ENCODE assay signal across 8 cellular contexts in the genomic region with DNA sequence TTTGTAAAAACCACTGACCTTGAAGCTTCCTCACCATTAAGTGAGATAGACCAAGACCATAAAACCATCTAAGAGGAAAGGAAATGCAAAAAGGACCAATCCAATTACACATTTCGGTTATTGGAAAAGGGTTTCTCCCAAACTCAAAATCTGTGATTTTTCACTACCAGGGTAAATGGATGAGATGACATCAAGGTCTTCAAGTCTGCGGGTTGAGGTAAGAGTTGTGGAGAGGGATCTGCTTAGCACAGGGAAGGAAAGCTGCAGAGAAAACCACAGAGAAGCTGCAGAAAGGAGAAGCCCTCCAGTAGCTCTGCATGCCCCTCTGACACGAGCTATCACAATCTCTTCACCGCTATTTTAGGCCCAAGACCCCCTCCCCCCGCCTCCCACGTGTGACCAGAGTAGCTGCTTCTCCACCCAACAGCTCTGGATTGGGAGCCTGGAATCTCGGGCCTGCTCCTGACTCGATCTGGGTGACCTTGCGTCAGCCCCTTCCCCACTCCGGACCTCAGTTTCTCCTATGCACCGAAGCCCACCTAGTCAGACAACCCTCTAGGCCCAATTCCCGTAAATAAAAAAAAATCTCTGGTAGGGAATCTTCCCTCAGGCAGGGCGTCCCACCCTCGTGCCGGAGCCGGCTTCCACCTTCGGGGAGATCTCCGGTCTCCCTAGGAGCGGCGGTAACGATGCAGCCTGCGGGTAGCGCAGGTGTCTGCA. TPM values are rescaled to one million over a fixed set of nuclear protein-coding genes. Genes with fewer than 3 reads are reported as not detected.
A peak's percentile ranks its signal among the peaks of the same experiment; 100 is the strongest.
DNase-seq lines count a peak whose midpoint lies in the region; ATAC-seq and TF ChIP-seq lines count a peak whose summit lies in the region.

No MANE protein-coding gene starts in this region.

- H3K9me3 ChIP-seq in BLaER1 (no peaks in the 10 kb centered on the region), tibial artery (no peaks in the 10 kb centered on the region)

- H4K20me1 ChIP-seq in BLaER1 = peaks cover 56% of the 10 kb centered on the region
- H4K20me1 ChIP-seq in GM23338 (replicated peaks; ENCODE audit: insufficient read depth) = peaks cover 44% of the 10 kb centered on the region

- peaks cover 55% of the 10 kb centered on the region for H3K79me2 ChIP-seq in GM23338 (replicated peaks; ENCODE audit: insufficient read depth)

- H3K9me3 Mint-ChIP-seq in GM23338 = no peaks in the 10 kb centered on the region
- H3K9me3 Mint-ChIP-seq in mesothelial cell of epicardium = no peaks in the 10 kb centered on the region

- peaks cover 11% of the 10 kb centered on the region; the same call in 1 of the 2 replicates for H3F3A ChIP-seq in GM23338 (replicated peaks; ENCODE audit: low read depth)

- H3K4me2 ChIP-seq in BLaER1 = peak overlapping the region; percentile 89
- H3K4me2 ChIP-seq in GM23338 = peak overlapping the region; percentile 94

- peak overlapping the region; percentile 99 for H3K27ac Mint-ChIP-seq in GM23338
- peak overlapping the region; percentile 95 for H3K27ac Mint-ChIP-seq in mesothelial cell of epicardium

- H3K4me3 Mint-ChIP-seq in GM23338 (peak overlapping the region; percentile 99), mesothelial cell of epicardium (peak overlapping the region; percentile 98)

- DNase-seq in GM23338 (ENCODE audit: low spot score) (peak; percentile 43), SK-MEL-5 (ENCODE audit: low read depth, low spot score) (peak; percentile 54), dermis blood vessel endothelial cell (peak; percentile 46), mesothelial cell of epicardium (ENCODE audit: low spot score in 2 of 2, unreplicated experiment in 2 of 2) (peak in 1 of 2 experiments; percentile 42), tibial artery (peak in 1 of 2 donors; percentile 63), NCI-H2081 treated with DMSO at 0.1 percent for 48 hours (lab: John Stamatoyannopoulos, UW) (no peak)

- peaks cover 52% of the 10 kb centered on the region for H3K4me1 Mint-ChIP-seq in GM23338
- peaks cover 25% of the 10 kb centered on the region for H3K4me1 Mint-ChIP-seq in mesothelial cell of epicardium

- H3K36me3 Mint-ChIP-seq in GM23338 (ENCODE audit: low read depth) = peaks cover 18% of the 10 kb centered on the region
- no peaks in the 10 kb centered on the region for H3K36me3 Mint-ChIP-seq in mesothelial cell of epicardium

- H3K4me1 ChIP-seq in BLaER1 = peaks cover 52% of the 10 kb centered on the region
- peaks cover 50% of the 10 kb centered on the region for H3K4me1 ChIP-seq in GM23338 (ENCODE audit: insufficient read depth)
- peaks cover 0 to 44% (median 28%) of the 10 kb centered on the region in 4 donors for H3K4me1 ChIP-seq in tibial artery

- no peaks in the 10 kb centered on the region for H3K27me3 ChIP-seq in BLaER1
- no peaks in the 10 kb centered on the region for H3K27me3 ChIP-seq in GM23338 (ENCODE audit: insufficient read depth)
- H3K27me3 ChIP-seq in tibial artery = no peaks in the 10 kb centered on the region

- intact Hi-C loops in tibial artery (cut with DNase I; ENCODE audit: low total_unique reads) = no loop called here

- H3K4me3 ChIP-seq in BLaER1 = peak overlapping the region; percentile 97
- peak overlapping the region; percentile 98 for H3K4me3 ChIP-seq in GM23338
- peak overlapping the region; percentile 85 to 93 for H3K4me3 ChIP-seq in tibial artery

- H3K9me2 ChIP-seq in GM23338 (ENCODE audit: insufficient read depth) = no peaks in the 10 kb centered on the region

- H3K27me3 Mint-ChIP-seq in GM23338 (ENCODE audit: insufficient read depth, low read depth, poor library complexity) (peaks cover 15% of the 10 kb centered on the region), mesothelial cell of epicardium (ENCODE audit: low read depth) (no peaks in the 10 kb centered on the region)

- H2AFZ ChIP-seq in GM23338 = peak overlapping the region; percentile 86; the same call in 1 of the 2 replicates

- ATAC-seq in GM23338 = no peak; the same call in 2 of the 3 replicates
- no peak for ATAC-seq in GM18502 (IDR thresholded peaks at IDR 0.05; ENCODE audit: poor library complexity, unreplicated experiment)

- H3K27ac ChIP-seq in BLaER1 (peak overlapping the region; percentile 98), GM23338 (ENCODE audit: low read depth) (peak overlapping the region; percentile 2), tibial artery (peak overlapping the region; percentile 99)

- H3K36me3 ChIP-seq in BLaER1 (peaks cover 38% of the 10 kb centered on the region), GM23338 (ENCODE audit: insufficient read depth) (peaks cover 5% of the 10 kb centered on the region; the same call in 1 of the 2 replicates), tibial artery (no peaks in the 10 kb centered on the region)

- peak overlapping the region; percentile 98 for H3K9ac ChIP-seq in BLaER1

- in situ Hi-C loops in SK-MEL-5 (cut with HindIII; ENCODE audit: low pct_unique_long_range_greater_than_20kb, low sequenced_read_pairs) = no loop called here

- TF ChIP-seq CTCF in GM23338 (conservative IDR thresholded peaks at IDR 0.05; ENCODE audit: low read depth in 2 of 2) = no peak
- TF ChIP-seq CTCF in mesothelial cell of epicardium (IDR thresholded peaks at IDR 0.05; ENCODE audit: unreplicated experiment) = no peak
- no peak for TF ChIP-seq CTCF in tibial artery (IDR thresholded peaks at IDR 0.05)

TF ChIP-seq in GM23338, 12 proteins besides CTCF, POLR2A, EP300 and RAD21 (continues in another document):
- TF ChIP-seq EZH2 (IDR thresholded peaks at IDR 0.05; ENCODE audit: low read depth, unreplicated experiment) (no peak), JUNB (IDR thresholded peaks at IDR 0.05; ENCODE audit: unreplicated experiment) (no peak), STAT1 (IDR thresholded peaks at IDR 0.05; ENCODE audit: unreplicated experiment) (no peak)

RNA-seq across cellular contexts. Expression of gene NAA25, which starts 0.7 kb away (rescaled TPM):
- 49.0 and 63.6 TPM in 2 replicates for total RNA-seq in GM23338 (2014; rRNA removed; shearing (Covaris generic))
- polyA plus RNA-seq in GM23338 (2016; fragmentation: Nextera tagmentation; extraction: Ambion mirVana) = 55.1 and 58.9 TPM in 2 replicates
- 21.8 and 28.8 TPM in 2 replicates for total RNA-seq in SK-MEL-5 (2014; rRNA removed; shearing (Covaris generic))
- 11.6 and 15.9 TPM in 2 replicates for polyA plus RNA-seq in SK-MEL-5 (2015; cell fraction: cytosol; rRNA removed)
- 68.5 and 71.1 TPM in 2 replicates for polyA plus RNA-seq in SK-MEL-5 (2015; cell fraction: nucleus; rRNA removed)
- total RNA-seq in dermis blood vessel endothelial cell (19.2 and 27.4 TPM in 2 replicates), mesothelial cell of epicardium (37.3 to 43.8 TPM (median 37.4 TPM) in 3 replicates)

RNA-seq across cellular contexts. Expression of gene TRAFD1, which starts 17.5 kb away (rescaled TPM):
- total RNA-seq in GM23338 (2014; rRNA removed; shearing (Covaris generic)) = 30.4 and 35.6 TPM in 2 replicates
- 17.4 and 17.8 TPM in 2 replicates for polyA plus RNA-seq in GM23338 (2016; fragmentation: Nextera tagmentation; extraction: Ambion mirVana)
- 14.6 and 15.6 TPM in 2 replicates for total RNA-seq in SK-MEL-5 (2014; rRNA removed; shearing (Covaris generic))
- 19.2 and 24.9 TPM in 2 replicates for polyA plus RNA-seq in SK-MEL-5 (2015; cell fraction: cytosol; rRNA removed)
- polyA plus RNA-seq in SK-MEL-5 (2015; cell fraction: nucleus; rRNA removed) = 27.0 and 28.6 TPM in 2 replicates
- 37.9 and 43.2 TPM in 2 replicates for total RNA-seq in dermis blood vessel endothelial cell
- 35.0 to 36.5 TPM (median 36.1 TPM) in 3 replicates for total RNA-seq in mesothelial cell of epicardium

Comparison
In these comparisons a context has a peak if more than half of its experiments do, and no peak if none do; other contexts are left out.
1. H3K27ac ChIP-seq: peak in every context shown above with its lines; median percentile 99 in tibial artery; 98 in BLaER1; 2 in GM23338.